Comparison of ENCODE assay signal across 1 cellular context in genomic region chrX:131841496-131842410, GRCh38.
TF ChIP-seq lines count a peak whose summit lies in the region.

No MANE protein-coding gene starts in this region.

TF ChIP-seq in A549, 52 proteins besides CTCF, POLR2A, EP300 and RAD21:
- TF ChIP-seq ELK1 (IDR thresholded peaks at IDR 0.05; ENCODE audit: low read depth, low read length) (no peak), HEYL (CRISPR knock-in tag; IDR thresholded peaks at IDR 0.05) (no peak), POLR2AphosphoS2 (conservative IDR thresholded peaks at IDR 0.05; ENCODE audit: low read length) (no peak), ZFP36 (IDR thresholded peaks at IDR 0.05; ENCODE audit: borderline replicate concordance, partially characterized antibody) (peak; percentile 72), BHLHE40 (IDR thresholded peaks at IDR 0.05; ENCODE audit: low read depth, low read length) (no peak), HES2 (IDR thresholded peaks at IDR 0.05) (no peak), CBX2 (IDR thresholded peaks at IDR 0.05; ENCODE audit: borderline replicate concordance, low read depth) (no peak), FOSL2 (IDR thresholded peaks at IDR 0.05) (no peak), FOSL2 (CRISPR knock-in tag; IDR thresholded peaks at IDR 0.05) (no peak), SMC3 (IDR thresholded peaks at IDR 0.05) (peak; percentile 55), REST (IDR thresholded peaks at IDR 0.05) (no peak), KDM5A (IDR thresholded peaks at IDR 0.05) (no peak), HOXA7 (CRISPR knock-in tag; IDR thresholded peaks at IDR 0.05) (no peak), ZSCAN20 (CRISPR knock-in tag; IDR thresholded peaks at IDR 0.05) (no peak), PBX3 (IDR thresholded peaks at IDR 0.05) (no peak), HMGXB4 (CRISPR knock-in tag; IDR thresholded peaks at IDR 0.05; ENCODE audit: borderline replicate concordance) (no peak), KDM1A (IDR thresholded peaks at IDR 0.05; ENCODE audit: low read depth) (peak; percentile 62; the same call in 1 of the 2 replicates), TP53 (CRISPR knock-in tag; IDR thresholded peaks at IDR 0.05) (no peak), MYC (IDR thresholded peaks at IDR 0.05; ENCODE audit: borderline replicate concordance, low read length) (no peak), ATOH8 (CRISPR knock-in tag; IDR thresholded peaks at IDR 0.05; ENCODE audit: low read depth) (no peak), ZNF302 (CRISPR knock-in tag; IDR thresholded peaks at IDR 0.05) (no peak), BCL3 (IDR thresholded peaks at IDR 0.05) (no peak), MAFK (IDR thresholded peaks at IDR 0.05; ENCODE audit: partially characterized antibody) (peak; percentile 27), CBX8 (IDR thresholded peaks at IDR 0.05) (no peak)
